Comparison of ENCODE assay signal across 6 cellular contexts in genomic region chr3:119563334-119563733, GRCh38. TPM values are rescaled to one million over a fixed set of nuclear protein-coding genes. Genes with fewer than 3 reads are reported as not detected.
"Had no signal": no experiment of that assay in that cellular context is flagged by ENCODE, and none has a peak within 500 bp of the region (broad histone marks: within the 10 kb centered on the region; RNA-seq: fewer than 3 reads in every experiment).

No MANE protein-coding gene starts in this region.

RNA-seq across cellular contexts. Expression of gene CD80, which starts 3.9 kb away (rescaled TPM):
- total RNA-seq: HepG2, HT1080, IMR-90, NCI-H460, Right ventricle myocardium superior, SJSA1 had no signal

RNA-seq across cellular contexts. Expression of gene ADPRH, which starts 16.0 kb away (rescaled TPM):
- total RNA-seq: HT1080 had no signal

RNA-seq across cellular contexts. Expression of gene PLA1A, which starts 34.4 kb away (rescaled TPM):
- total RNA-seq: HT1080, IMR-90, NCI-H460 had no signal
